In genomic region chr2:65429799-65430514, GRCh38 we compare ENCODE assay signal across 8 cellular contexts. TPM values are rescaled to one million over a fixed set of nuclear protein-coding genes. Genes with fewer than 3 reads are reported as not detected.
A peak's percentile ranks its signal among the peaks of the same experiment; 100 is the strongest.
DNase-seq lines count a peak whose midpoint lies in the region; ATAC-seq, FAIRE-seq and TF ChIP-seq lines count a peak whose summit lies in the region.

No MANE protein-coding gene starts in this region.

- POLR2A ChIA-PET in activated CD4-positive, alpha-beta T cell treated with anti-CD3 and anti-CD28 coated beads for 36 hours (lab: Charles Lee), result interaction anchor here (0.6 to 1.9 kb wide), 4 partner anchors 10 to 203 kb away, joined by 3 to 7 read pairs (median 4); partner anchors contain the start of gene ACTR2

- H3K9ac ChIP-seq in kidney (ENCODE audit: low read length in 2 of 2), result peak overlapping the region in 1 of 2 donors; percentile 37

- H3K27ac ChIP-seq in kidney (ENCODE audit: low read depth in 2 of 2, low read length in 2 of 2), result peak overlapping the region; percentile 94 to 96
- H3K27ac ChIP-seq in suprapubic skin, result peak overlapping the region; percentile 14

- peak overlapping the region; percentile 85 for H3K4me3 Mint-ChIP-seq in activated CD4-positive, alpha-beta T cell treated with anti-CD3 and anti-CD28 coated beads for 36 hours
- H3K4me3 Mint-ChIP-seq in activated T-helper 17 cell treated with anti-CD3 and anti-CD28 coated beads, Interleukin-2, amount 50 U/mL, for 72 hours, result peak overlapping the region; percentile 84

- H3K36me3 ChIP-seq in kidney (ENCODE audit: control insufficient read depth in 1 of 2, insufficient read depth in 2 of 2, low read length in 2 of 2) (no peaks in the 10 kb centered on the region), suprapubic skin (no peaks in the 10 kb centered on the region)

- TF ChIP-seq EP300 in suprapubic skin (IDR thresholded peaks at IDR 0.05), result no peak

- WGBS in suprapubic skin, result 33% methylated on average over 16 of the region's 16 CpGs

- H3K4me1 ChIP-seq in kidney (ENCODE audit: control insufficient read depth in 1 of 2, insufficient read depth in 1 of 2, low read depth in 1 of 2, low read length in 2 of 2) (peaks cover 3 to 4% of the 10 kb centered on the region in 2 donors), suprapubic skin (peaks cover 25% of the 10 kb centered on the region)

- H3K36me3 Mint-ChIP-seq in activated CD4-positive, alpha-beta T cell treated with anti-CD3 and anti-CD28 coated beads for 36 hours (ENCODE audit: low read depth), result no peaks in the 10 kb centered on the region
- no peaks in the 10 kb centered on the region for H3K36me3 Mint-ChIP-seq in activated T-helper 17 cell treated with anti-CD3 and anti-CD28 coated beads, Interleukin-2, amount 50 U/mL, for 72 hours (ENCODE audit: low read depth)

- no peak for DNase-seq in activated CD4-positive, alpha-beta T cell treated with anti-CD3 and anti-CD28 coated beads for 36 hours
- DNase-seq in activated CD4-positive, alpha-beta T cell treated with anti-CD3 and anti-CD28 coated beads, Interleukin-2, amount 50 U/mL, for 4 hours, result no peak
- DNase-seq in kidney (no peak), suprapubic skin (ENCODE audit: low spot score in 2 of 2) (no peak), inferior parietal cortex (ENCODE audit: extremely low spot score) (no peak), KG1 (lab: John Stamatoyannopoulos, UW) (no peak), AG20443 (ENCODE audit: low spot score) (no peak)

- no peak for ATAC-seq in activated CD4-positive, alpha-beta T cell treated with anti-CD3 and anti-CD28 coated beads for 36 hours
- ATAC-seq in activated T-helper 17 cell treated with anti-CD3 and anti-CD28 coated beads, Interleukin-2, amount 50 U/mL, for 72 hours (replicated peaks), result no peak

- CTCF ChIA-PET in activated CD4-positive, alpha-beta T cell treated with anti-CD3 and anti-CD28 coated beads for 36 hours (lab: Charles Lee), result interaction anchor here (0.6 to 2.2 kb wide), 2 partner anchors 47 to 129 kb away, joined by 3 to 6 read pairs; no protein-coding TSS in a partner anchor

- no peak overlapping the region for H3K27ac Mint-ChIP-seq in activated CD4-positive, alpha-beta T cell treated with anti-CD3 and anti-CD28 coated beads for 36 hours
- no peak overlapping the region for H3K27ac Mint-ChIP-seq in activated T-helper 17 cell treated with anti-CD3 and anti-CD28 coated beads, Interleukin-2, amount 50 U/mL, for 72 hours

- H3K9me3 ChIP-seq in kidney (ENCODE audit: control insufficient read depth in 1 of 2, low read length in 2 of 2), result no peaks in the 10 kb centered on the region
- no peaks in the 10 kb centered on the region for H3K9me3 ChIP-seq in suprapubic skin

- H3K27me3 Mint-ChIP-seq in activated CD4-positive, alpha-beta T cell treated with anti-CD3 and anti-CD28 coated beads for 36 hours, result peaks cover 15% of the 10 kb centered on the region
- H3K27me3 Mint-ChIP-seq in activated T-helper 17 cell treated with anti-CD3 and anti-CD28 coated beads, Interleukin-2, amount 50 U/mL, for 72 hours, result peaks cover 10% of the 10 kb centered on the region

- intact Hi-C loops in activated CD4-positive, alpha-beta T cell treated with anti-CD3 and anti-CD28 coated beads for 36 hours (cut with DNase I, micrococcal nuclease), result loop anchor here (2.0 to 5.0 kb wide), 10 partner anchors 47 to 1967 kb away; partner anchors contain the start of genes CEP68 (in 2 of the 2), AFTPH (in 1 of the 2), ETAA1 (in 1 of the 2) and UGP2 (in 1 of the 2)
- intact Hi-C loops in kidney (cut with DNase I), result loop anchor here (10.0 kb wide), 1 partner anchor 165 kb away; no protein-coding TSS in a partner anchor

- no peak for FAIRE-seq in kidney (lab: Jason Lieb, UNC)

- H3K4me1 Mint-ChIP-seq in activated CD4-positive, alpha-beta T cell treated with anti-CD3 and anti-CD28 coated beads for 36 hours, result peaks cover 4% of the 10 kb centered on the region
- H3K4me1 Mint-ChIP-seq in activated T-helper 17 cell treated with anti-CD3 and anti-CD28 coated beads, Interleukin-2, amount 50 U/mL, for 72 hours, result no peaks in the 10 kb centered on the region

- no peaks in the 10 kb centered on the region for H3K9me3 Mint-ChIP-seq in activated CD4-positive, alpha-beta T cell treated with anti-CD3 and anti-CD28 coated beads for 36 hours (ENCODE audit: low read depth)
- H3K9me3 Mint-ChIP-seq in activated T-helper 17 cell treated with anti-CD3 and anti-CD28 coated beads, Interleukin-2, amount 50 U/mL, for 72 hours, result no peaks in the 10 kb centered on the region

- H3K27me3 ChIP-seq in suprapubic skin, result no peaks in the 10 kb centered on the region

- TF ChIP-seq POLR2A in suprapubic skin (IDR thresholded peaks at IDR 0.05), result no peak

- TF ChIP-seq CTCF in kidney (IDR thresholded peaks at IDR 0.05; ENCODE audit: borderline replicate concordance, extremely low read depth, insufficient read depth) (no peak), suprapubic skin (IDR thresholded peaks at IDR 0.05) (no peak)

- H3K4me3 ChIP-seq in kidney (ENCODE audit: low read length in 2 of 2), result peak overlapping the region; percentile 75 to 82
- H3K4me3 ChIP-seq in suprapubic skin, result peak overlapping the region; percentile 94

RNA-seq across cellular contexts. Expression of gene SPRED2, which starts 2.4 kb away (rescaled TPM):
- total RNA-seq in activated CD4-positive, alpha-beta T cell treated with anti-CD3 and anti-CD28 coated beads for 36 hours, result 1 to 10 TPM; 6.7 to 7.9 TPM
- 1 to 10 TPM; 5.6 to 9.6 TPM for total RNA-seq in activated T-helper 17 cell treated with anti-CD3 and anti-CD28 coated beads, Interleukin-2, amount 50 U/mL, for 72 hours
- total RNA-seq in kidney (42.3 TPM), suprapubic skin (10 to 100 TPM; 17.8 to 27.5 (median 18.7) TPM)
- 8.9 TPM for polyA plus RNA-seq in kidney (ENCODE audit: insufficient read depth, low read depth, low replicate concordance)
